ENCODE assay signal across 1 cellular context in the genomic region with DNA sequence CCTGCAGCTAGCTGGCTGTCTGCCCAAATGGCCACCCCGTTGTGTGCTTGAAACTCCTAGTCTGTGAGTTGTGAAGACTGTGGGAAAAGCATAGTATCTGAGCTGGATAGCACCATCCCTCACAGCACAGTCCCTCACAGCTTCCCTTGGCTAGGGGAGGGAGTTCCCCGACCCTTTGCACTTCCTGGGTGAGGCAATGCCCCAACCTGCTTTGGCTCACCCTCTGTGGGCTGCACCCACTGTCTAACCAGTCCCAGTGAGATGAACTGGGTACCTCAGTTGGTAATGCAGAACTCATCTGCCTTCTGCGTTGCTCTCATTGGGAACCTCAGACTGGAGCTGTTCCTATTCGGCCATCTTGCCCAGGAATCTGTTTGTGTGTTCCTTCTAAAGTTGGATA.
TF ChIP-seq lines count a peak whose summit lies in the region.

No MANE protein-coding gene starts in this region.

TF ChIP-seq in GM12878, 131 proteins besides CTCF, POLR2A, EP300 and RAD21 (continued from another document):
- TF ChIP-seq CEBPZ (IDR thresholded peaks at IDR 0.05; ENCODE audit: low read depth, low read length) (no peak), JUND (IDR thresholded peaks at IDR 0.05; ENCODE audit: low read depth, low read length) (no peak), IKZF2 (IDR thresholded peaks at IDR 0.05) (no peak), SREBF1 (IDR thresholded peaks at IDR 0.05; ENCODE audit: low read length) (no peak), BMI1 (IDR thresholded peaks at IDR 0.05; ENCODE audit: borderline replicate concordance) (no peak), SIN3A (IDR thresholded peaks at IDR 0.05; ENCODE audit: low read depth, low read length) (no peak), MXI1 (IDR thresholded peaks at IDR 0.05; ENCODE audit: low read depth, low read length) (no peak)
- TF ChIP-seq, protein P1, sequence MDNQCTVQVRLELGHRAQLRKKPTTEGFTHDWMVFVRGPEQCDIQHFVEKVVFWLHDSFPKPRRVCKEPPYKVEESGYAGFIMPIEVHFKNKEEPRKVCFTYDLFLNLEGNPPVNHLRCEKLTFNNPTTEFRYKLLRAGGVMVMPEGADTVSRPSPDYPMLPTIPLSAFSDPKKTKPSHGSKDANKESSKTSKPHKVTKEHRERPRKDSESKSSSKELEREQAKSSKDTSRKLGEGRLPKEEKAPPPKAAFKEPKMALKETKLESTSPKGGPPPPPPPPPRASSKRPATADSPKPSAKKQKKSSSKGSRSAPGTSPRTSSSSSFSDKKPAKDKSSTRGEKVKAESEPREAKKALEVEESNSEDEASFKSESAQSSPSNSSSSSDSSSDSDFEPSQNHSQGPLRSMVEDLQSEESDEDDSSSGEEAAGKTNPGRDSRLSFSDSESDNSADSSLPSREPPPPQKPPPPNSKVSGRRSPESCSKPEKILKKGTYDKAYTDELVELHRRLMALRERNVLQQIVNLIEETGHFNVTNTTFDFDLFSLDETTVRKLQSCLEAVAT (IDR thresholded peaks at IDR 0.05), result no peak
- TF ChIP-seq, protein P2, sequence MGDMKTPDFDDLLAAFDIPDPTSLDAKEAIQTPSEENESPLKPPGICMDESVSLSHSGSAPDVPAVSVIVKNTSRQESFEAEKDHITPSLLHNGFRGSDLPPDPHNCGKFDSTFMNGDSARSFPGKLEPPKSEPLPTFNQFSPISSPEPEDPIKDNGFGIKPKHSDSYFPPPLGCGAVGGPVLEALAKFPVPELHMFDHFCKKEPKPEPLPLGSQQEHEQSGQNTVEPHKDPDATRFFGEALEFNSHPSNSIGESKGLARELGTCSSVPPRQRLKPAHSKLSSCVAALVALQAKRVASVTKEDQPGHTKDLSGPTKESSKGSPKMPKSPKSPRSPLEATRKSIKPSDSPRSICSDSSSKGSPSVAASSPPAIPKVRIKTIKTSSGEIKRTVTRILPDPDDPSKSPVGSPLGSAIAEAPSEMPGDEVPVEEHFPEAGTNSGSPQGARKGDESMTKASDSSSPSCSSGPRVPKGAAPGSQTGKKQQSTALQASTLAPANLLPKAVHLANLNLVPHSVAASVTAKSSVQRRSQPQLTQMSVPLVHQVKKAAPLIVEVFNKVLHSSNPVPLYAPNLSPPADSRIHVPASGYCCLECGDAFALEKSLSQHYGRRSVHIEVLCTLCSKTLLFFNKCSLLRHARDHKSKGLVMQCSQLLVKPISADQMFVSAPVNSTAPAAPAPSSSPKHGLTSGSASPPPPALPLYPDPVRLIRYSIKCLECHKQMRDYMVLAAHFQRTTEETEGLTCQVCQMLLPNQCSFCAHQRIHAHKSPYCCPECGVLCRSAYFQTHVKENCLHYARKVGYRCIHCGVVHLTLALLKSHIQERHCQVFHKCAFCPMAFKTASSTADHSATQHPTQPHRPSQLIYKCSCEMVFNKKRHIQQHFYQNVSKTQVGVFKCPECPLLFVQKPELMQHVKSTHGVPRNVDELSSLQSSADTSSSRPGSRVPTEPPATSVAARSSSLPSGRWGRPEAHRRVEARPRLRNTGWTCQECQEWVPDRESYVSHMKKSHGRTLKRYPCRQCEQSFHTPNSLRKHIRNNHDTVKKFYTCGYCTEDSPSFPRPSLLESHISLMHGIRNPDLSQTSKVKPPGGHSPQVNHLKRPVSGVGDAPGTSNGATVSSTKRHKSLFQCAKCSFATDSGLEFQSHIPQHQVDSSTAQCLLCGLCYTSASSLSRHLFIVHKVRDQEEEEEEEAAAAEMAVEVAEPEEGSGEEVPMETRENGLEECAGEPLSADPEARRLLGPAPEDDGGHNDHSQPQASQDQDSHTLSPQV (IDR thresholded peaks at IDR 0.05), result no peak
- TF ChIP-seq, protein P3, sequence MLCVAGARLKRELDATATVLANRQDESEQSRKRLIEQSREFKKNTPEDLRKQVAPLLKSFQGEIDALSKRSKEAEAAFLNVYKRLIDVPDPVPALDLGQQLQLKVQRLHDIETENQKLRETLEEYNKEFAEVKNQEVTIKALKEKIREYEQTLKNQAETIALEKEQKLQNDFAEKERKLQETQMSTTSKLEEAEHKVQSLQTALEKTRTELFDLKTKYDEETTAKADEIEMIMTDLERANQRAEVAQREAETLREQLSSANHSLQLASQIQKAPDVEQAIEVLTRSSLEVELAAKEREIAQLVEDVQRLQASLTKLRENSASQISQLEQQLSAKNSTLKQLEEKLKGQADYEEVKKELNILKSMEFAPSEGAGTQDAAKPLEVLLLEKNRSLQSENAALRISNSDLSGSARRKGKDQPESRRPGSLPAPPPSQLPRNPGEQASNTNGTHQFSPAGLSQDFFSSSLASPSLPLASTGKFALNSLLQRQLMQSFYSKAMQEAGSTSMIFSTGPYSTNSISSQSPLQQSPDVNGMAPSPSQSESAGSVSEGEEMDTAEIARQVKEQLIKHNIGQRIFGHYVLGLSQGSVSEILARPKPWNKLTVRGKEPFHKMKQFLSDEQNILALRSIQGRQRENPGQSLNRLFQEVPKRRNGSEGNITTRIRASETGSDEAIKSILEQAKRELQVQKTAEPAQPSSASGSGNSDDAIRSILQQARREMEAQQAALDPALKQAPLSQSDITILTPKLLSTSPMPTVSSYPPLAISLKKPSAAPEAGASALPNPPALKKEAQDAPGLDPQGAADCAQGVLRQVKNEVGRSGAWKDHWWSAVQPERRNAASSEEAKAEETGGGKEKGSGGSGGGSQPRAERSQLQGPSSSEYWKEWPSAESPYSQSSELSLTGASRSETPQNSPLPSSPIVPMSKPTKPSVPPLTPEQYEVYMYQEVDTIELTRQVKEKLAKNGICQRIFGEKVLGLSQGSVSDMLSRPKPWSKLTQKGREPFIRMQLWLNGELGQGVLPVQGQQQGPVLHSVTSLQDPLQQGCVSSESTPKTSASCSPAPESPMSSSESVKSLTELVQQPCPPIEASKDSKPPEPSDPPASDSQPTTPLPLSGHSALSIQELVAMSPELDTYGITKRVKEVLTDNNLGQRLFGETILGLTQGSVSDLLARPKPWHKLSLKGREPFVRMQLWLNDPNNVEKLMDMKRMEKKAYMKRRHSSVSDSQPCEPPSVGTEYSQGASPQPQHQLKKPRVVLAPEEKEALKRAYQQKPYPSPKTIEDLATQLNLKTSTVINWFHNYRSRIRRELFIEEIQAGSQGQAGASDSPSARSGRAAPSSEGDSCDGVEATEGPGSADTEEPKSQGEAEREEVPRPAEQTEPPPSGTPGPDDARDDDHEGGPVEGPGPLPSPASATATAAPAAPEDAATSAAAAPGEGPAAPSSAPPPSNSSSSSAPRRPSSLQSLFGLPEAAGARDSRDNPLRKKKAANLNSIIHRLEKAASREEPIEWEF (IDR thresholded peaks at IDR 0.05; ENCODE audit: insufficient replicate concordance, low read depth, low read length), result no peak
